9 cellular contexts compared by ENCODE assay signal in the genomic region with DNA sequence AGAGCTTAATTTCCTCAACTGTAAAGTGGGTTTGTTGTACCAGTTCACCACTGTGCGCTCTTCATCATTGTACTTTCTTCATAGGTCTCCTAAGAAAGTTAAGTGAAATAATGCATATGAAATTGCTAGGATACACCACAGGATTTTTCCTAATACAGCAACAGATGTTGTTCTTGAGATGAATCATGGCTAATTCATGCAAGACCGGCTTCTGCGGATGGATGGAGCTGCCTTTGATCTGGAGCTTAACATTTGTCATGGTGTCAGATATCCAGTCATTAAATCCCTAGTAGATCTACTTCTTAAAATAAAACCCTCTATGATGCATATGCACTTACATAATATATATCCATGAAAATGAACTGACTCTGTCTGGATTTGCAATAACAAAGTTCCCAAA.
DNase-seq lines count a peak whose midpoint lies in the region; ATAC-seq and TF ChIP-seq lines count a peak whose summit lies in the region.
"Had no signal": no experiment of that assay in that cellular context is flagged by ENCODE, and none has a peak within 500 bp of the region (broad histone marks: within the 10 kb centered on the region; RNA-seq: fewer than 3 reads in every experiment).

No MANE protein-coding gene starts in this region.

- H3K79me2 ChIP-seq in HCT116 (ENCODE audit: insufficient read depth, low read length): no peaks in the 10 kb centered on the region

- H3K4me1 ChIP-seq in HCT116 (ENCODE audit: control insufficient read depth in 1 of 2, insufficient read depth in 2 of 2, low read length in 2 of 2) (peaks cover 34 to 48% of the 10 kb centered on the region in 2 experiments), SJSA1 (replicated peaks) (peaks cover 56% of the 10 kb centered on the region), urinary bladder (ENCODE audit: insufficient read depth) (peaks cover 3% of the 10 kb centered on the region), mucosa of descending colon (ENCODE audit: low read depth) (peaks cover 3% of the 10 kb centered on the region)

- ATAC-seq in HCT116 (peak; percentile 36), GM21737 (IDR thresholded peaks at IDR 0.05; ENCODE audit: unreplicated experiment) (no peak), mucosa of descending colon (no peak)

- H4K20me1 ChIP-seq in HCT116 (ENCODE audit: insufficient read depth): no peaks in the 10 kb centered on the region

- CTCF ChIA-PET in HCT116 (lab: Charles Lee): no interaction called here

- H3K27me3 ChIP-seq in HCT116 (ENCODE audit: insufficient read depth, low read length) (no peaks in the 10 kb centered on the region; the same call in 1 of the 2 replicates), SJSA1 (replicated peaks) (no peaks in the 10 kb centered on the region)
- H3K27me3 ChIP-seq: cardiac muscle cell had no signal

- H3K36me3 ChIP-seq in HCT116 (ENCODE audit: control insufficient read depth in 1 of 2, insufficient read depth in 2 of 2, low read length in 2 of 2) (no peaks in the 10 kb centered on the region), SJSA1 (no peaks in the 10 kb centered on the region), urinary bladder (ENCODE audit: insufficient read depth) (no peaks in the 10 kb centered on the region), mucosa of descending colon (ENCODE audit: low read depth) (no peaks in the 10 kb centered on the region)
- H3K36me3 ChIP-seq: cardiac muscle cell had no signal

- no peak overlapping the region for H2AFZ ChIP-seq in HCT116 (ENCODE audit: low read depth, low read length, poor library complexity, severe bottlenecking)

- DNase-seq in HCT116 (ENCODE audit: low read depth, low spot score) (peak; percentile 48), SJSA1 (ENCODE audit: low read depth in 1 of 2, low spot score in 2 of 2) (peak; percentile 57 to 70), foreskin fibroblast (peak; percentile 95 to 96), mucosa of descending colon (no peak), superior temporal gyrus (ENCODE audit: extremely low spot score) (no peak)
- DNase-seq: NCI-H1092 treated with DMSO at 0.1 percent for 48 hours had no signal

- RAD21 ChIA-PET in HCT116 (lab: Charles Lee; ENCODE audit: low non-redundant PET in 1 of 2, low total read pairs in 2 of 2, uncharacterized antibody in 2 of 2, unreplicated experiment in 2 of 2): no interaction called here

- no peaks in the 10 kb centered on the region for H3K9me2 ChIP-seq in HCT116 (ENCODE audit: insufficient read depth)

- H3K9me3 ChIP-seq in HCT116 (ENCODE audit: control insufficient read depth in 1 of 2, insufficient read depth in 1 of 2, low read depth in 1 of 2, low read length in 2 of 2) (peaks cover 0 to 7% of the 10 kb centered on the region in 2 experiments; a peak in 1 of 4 replicates), SJSA1 (replicated peaks) (peaks cover 3% of the 10 kb centered on the region; the same call in 1 of the 2 replicates), mucosa of descending colon (no peaks in the 10 kb centered on the region)

- H3K9ac ChIP-seq in HCT116 (ENCODE audit: low read length): no peak overlapping the region

- TF ChIP-seq CTCF in HCT116 (IDR thresholded peaks at IDR 0.05 in 2 of 3, conservative IDR thresholded peaks at IDR 0.05 in 1 of 3; ENCODE audit: borderline replicate concordance in 1 of 3, insufficient read depth in 1 of 3, low read depth in 2 of 3, low read length in 2 of 3): no peak
- no peak for TF ChIP-seq CTCF in foreskin fibroblast (IDR thresholded peaks at IDR 0.05; ENCODE audit: low read depth, low read length)
- TF ChIP-seq CTCF in mucosa of descending colon (IDR thresholded peaks at IDR 0.05): no peak

- POLR2A ChIA-PET in HCT116 (lab: Charles Lee): no interaction called here

- H3K4me3 ChIP-seq in HCT116 (replicated peaks in 1 of 2; ENCODE audit: low read depth in 1 of 2, low read length in 2 of 2) (peak overlapping the region in 1 of 2 experiments; percentile 15; a peak in 2 of 4 replicates), SJSA1 (no peak overlapping the region), foreskin fibroblast (ENCODE audit: low read depth in 1 of 2, low read length in 2 of 2) (no peak overlapping the region), urinary bladder (ENCODE audit: low read depth, low read length) (no peak overlapping the region), mucosa of descending colon (no peak overlapping the region)
- H3K4me3 ChIP-seq: cardiac muscle cell had no signal

- H3K27ac ChIP-seq in HCT116 (ENCODE audit: low read depth, low read length): no peak overlapping the region
- H3K27ac ChIP-seq in SJSA1: peak overlapping the region; percentile 55
- H3K27ac ChIP-seq in urinary bladder (ENCODE audit: low read depth): peak overlapping the region; percentile 27

- intact Hi-C loops in HCT116 (cut with micrococcal nuclease): no loop called here
- intact Hi-C loops in mucosa of descending colon (cut with DNase I, micrococcal nuclease): no loop called here

- no TSS peak for BruUV-seq in HCT116 (replicated peaks; lab: Mats Ljungman, UMichigan)

- peak overlapping the region; percentile 69 for H3K4me2 ChIP-seq in HCT116 (ENCODE audit: low read length)

- no peak for TF ChIP-seq RAD21 in HCT116 (IDR thresholded peaks at IDR 0.05; ENCODE audit: low read depth)

- WGBS in urinary bladder: 55% methylated on average over 3 of the region's 3 CpGs

- no peak for TF ChIP-seq POLR2A in HCT116 (IDR thresholded peaks at IDR 0.05; ENCODE audit: borderline replicate concordance, extremely low read depth, insufficient read depth, insufficient read length)

TF ChIP-seq in HCT116, 20 proteins besides CTCF, POLR2A, EP300 and RAD21 (continues in another document):
- TF ChIP-seq POLR2AphosphoS5 (IDR thresholded peaks at IDR 0.05; ENCODE audit: low read depth, low read length): no peak
- TF ChIP-seq, protein P1, sequence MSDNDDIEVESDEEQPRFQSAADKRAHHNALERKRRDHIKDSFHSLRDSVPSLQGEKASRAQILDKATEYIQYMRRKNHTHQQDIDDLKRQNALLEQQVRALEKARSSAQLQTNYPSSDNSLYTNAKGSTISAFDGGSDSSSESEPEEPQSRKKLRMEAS (IDR thresholded peaks at IDR 0.05): peak; percentile 26; the same call in 1 of the 2 replicates
- peak; percentile 94 for TF ChIP-seq TCF7L2 (IDR thresholded peaks at IDR 0.05; ENCODE audit: borderline replicate concordance, extremely low read depth, insufficient read depth, insufficient read length)
- TF ChIP-seq, protein P2, sequence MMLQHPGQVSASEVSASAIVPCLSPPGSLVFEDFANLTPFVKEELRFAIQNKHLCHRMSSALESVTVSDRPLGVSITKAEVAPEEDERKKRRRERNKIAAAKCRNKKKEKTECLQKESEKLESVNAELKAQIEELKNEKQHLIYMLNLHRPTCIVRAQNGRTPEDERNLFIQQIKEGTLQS (IDR thresholded peaks at IDR 0.05): 0 out of 2 replicates have a peak, but pooled peaks have one; percentile 15
- TF ChIP-seq EZH2phosphoT487 (IDR thresholded peaks at IDR 0.05; ENCODE audit: borderline replicate concordance): no peak
- peak; percentile 70 for TF ChIP-seq CBX3 (IDR thresholded peaks at IDR 0.05; ENCODE audit: low read depth)
- TF ChIP-seq SRF (IDR thresholded peaks at IDR 0.05; ENCODE audit: low read depth): peak; percentile 59
- TF ChIP-seq SIN3A (IDR thresholded peaks at IDR 0.05; ENCODE audit: low read depth): peak; percentile 38; the same call in 1 of the 2 replicates
- no peak for TF ChIP-seq EZH2 (IDR thresholded peaks at IDR 0.05)
- no peak for TF ChIP-seq ZNF274 (IDR thresholded peaks at IDR 0.05; ENCODE audit: low read depth, low read length)
- no peak for TF ChIP-seq EGR1 (IDR thresholded peaks at IDR 0.05; ENCODE audit: low read depth)
- TF ChIP-seq, protein P3, sequence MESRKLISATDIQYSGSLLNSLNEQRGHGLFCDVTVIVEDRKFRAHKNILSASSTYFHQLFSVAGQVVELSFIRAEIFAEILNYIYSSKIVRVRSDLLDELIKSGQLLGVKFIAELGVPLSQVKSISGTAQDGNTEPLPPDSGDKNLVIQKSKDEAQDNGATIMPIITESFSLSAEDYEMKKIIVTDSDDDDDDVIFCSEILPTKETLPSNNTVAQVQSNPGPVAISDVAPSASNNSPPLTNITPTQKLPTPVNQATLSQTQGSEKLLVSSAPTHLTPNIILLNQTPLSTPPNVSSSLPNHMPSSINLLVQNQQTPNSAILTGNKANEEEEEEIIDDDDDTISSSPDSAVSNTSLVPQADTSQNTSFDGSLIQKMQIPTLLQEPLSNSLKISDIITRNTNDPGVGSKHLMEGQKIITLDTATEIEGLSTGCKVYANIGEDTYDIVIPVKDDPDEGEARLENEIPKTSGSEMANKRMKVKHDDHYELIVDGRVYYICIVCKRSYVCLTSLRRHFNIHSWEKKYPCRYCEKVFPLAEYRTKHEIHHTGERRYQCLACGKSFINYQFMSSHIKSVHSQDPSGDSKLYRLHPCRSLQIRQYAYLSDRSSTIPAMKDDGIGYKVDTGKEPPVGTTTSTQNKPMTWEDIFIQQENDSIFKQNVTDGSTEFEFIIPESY (IDR thresholded peaks at IDR 0.05; ENCODE audit: extremely low read depth, insufficient replicate concordance, low read length): no peak
- TF ChIP-seq JUND (IDR thresholded peaks at IDR 0.05): peak; percentile 72
- TF ChIP-seq FOSL1 (IDR thresholded peaks at IDR 0.05; ENCODE audit: low read depth): peak; percentile 66
- no peak for TF ChIP-seq ZFX (IDR thresholded peaks at IDR 0.05)
- peak; percentile 70 for TF ChIP-seq SP1 (IDR thresholded peaks at IDR 0.05; ENCODE audit: low read depth)

Comparison
In these comparisons a context has a peak if more than half of its experiments do, and no peak if none do; other contexts are left out.
1. DNase-seq: peak in HCT116 (single experiment), SJSA1 (2 of 2) and foreskin fibroblast (2 of 2); none in mucosa of descending colon (0 of 3) and superior temporal gyrus (single experiment).